Comparison of ENCODE assay signal across 8 cellular contexts in the genomic region with DNA sequence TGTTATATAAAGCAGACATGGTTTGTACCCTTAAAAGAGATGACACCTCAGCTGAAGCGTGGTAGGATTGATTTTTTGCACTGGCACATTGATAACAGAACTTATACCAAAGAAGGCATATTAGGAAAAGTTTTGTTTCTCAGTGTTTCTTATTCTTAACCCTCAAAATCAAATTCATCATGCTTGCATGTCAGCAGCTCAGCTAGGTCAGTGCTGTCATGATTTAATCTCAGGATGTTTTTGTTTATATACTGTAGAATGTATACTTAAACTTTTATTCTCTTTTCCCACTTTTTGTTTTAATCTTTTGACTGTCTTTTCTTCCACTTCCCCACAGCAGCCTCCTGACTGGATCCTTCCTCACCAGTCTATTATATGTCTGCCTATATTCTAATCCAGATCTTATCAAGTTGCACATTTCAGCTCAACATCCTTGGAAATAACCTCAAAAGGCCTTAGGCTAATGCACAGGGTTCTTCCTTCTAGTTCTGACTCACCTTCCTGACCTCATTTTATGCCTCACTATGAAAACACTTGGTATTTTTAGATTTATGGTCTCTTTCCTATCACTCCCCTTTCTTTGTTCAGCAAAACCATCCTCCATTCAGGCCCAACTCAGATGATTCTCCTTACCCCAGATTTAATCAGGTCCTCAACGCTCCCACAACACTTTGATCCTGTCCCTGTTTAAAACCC. TPM values are rescaled to one million over a fixed set of nuclear protein-coding genes. Genes with fewer than 3 reads are reported as not detected.
DNase-seq lines count a peak whose midpoint lies in the region; ATAC-seq and TF ChIP-seq lines count a peak whose summit lies in the region.

No MANE protein-coding gene starts in this region.

- peaks cover 55% of the 10 kb centered on the region for H3K36me3 Mint-ChIP-seq in activated naive CD8-positive, alpha-beta T cell treated with anti-CD3 and anti-CD28 coated beads, Interleukin-2, amount 10 ng/mL, durations not matched to agents 7 days and 5 days

- H3K27ac ChIP-seq in neutrophil: peak overlapping the region; percentile 39

- POLR2A ChIA-PET in activated naive CD8-positive, alpha-beta T cell treated with anti-CD3 and anti-CD28 coated beads, Interleukin-2, amount 10 ng/mL, durations not matched to agents 7 days and 5 days (lab: Charles Lee): no interaction called here

- H3K27me3 ChIP-seq in neutrophil: no peaks in the 10 kb centered on the region

- H3K9me3 Mint-ChIP-seq in activated naive CD8-positive, alpha-beta T cell treated with anti-CD3 and anti-CD28 coated beads, Interleukin-2, amount 10 ng/mL, durations not matched to agents 7 days and 5 days: no peaks in the 10 kb centered on the region

- H3K4me1 Mint-ChIP-seq in activated naive CD8-positive, alpha-beta T cell treated with anti-CD3 and anti-CD28 coated beads, Interleukin-2, amount 10 ng/mL, durations not matched to agents 7 days and 5 days: peaks cover 21% of the 10 kb centered on the region

- H3K4me3 Mint-ChIP-seq in activated naive CD8-positive, alpha-beta T cell treated with anti-CD3 and anti-CD28 coated beads, Interleukin-2, amount 10 ng/mL, durations not matched to agents 7 days and 5 days: no peak overlapping the region

- peaks cover 23 to 24% of the 10 kb centered on the region in 2 experiments for H3K4me1 ChIP-seq in neutrophil (ENCODE audit: control insufficient read depth in 1 of 2, insufficient read depth in 1 of 2, low read depth in 1 of 2, low read length in 1 of 2)

- no peak for TF ChIP-seq CTCF in neutrophil (IDR thresholded peaks at IDR 0.05)

- ATAC-seq in GM18861 (IDR thresholded peaks at IDR 0.05; ENCODE audit: unreplicated experiment) (peak; percentile 49), HG03432 (IDR thresholded peaks at IDR 0.05; ENCODE audit: unreplicated experiment) (peak; percentile 89), GM19397 (IDR thresholded peaks at IDR 0.05; ENCODE audit: unreplicated experiment) (no peak)
- ATAC-seq in activated naive CD8-positive, alpha-beta T cell treated with anti-CD3 and anti-CD28 coated beads, Interleukin-2, amount 10 ng/mL, durations not matched to agents 7 days and 5 days (ENCODE audit: low read depth): peak; percentile 65

- no peak for DNase-seq in activated naive CD8-positive, alpha-beta T cell treated with anti-CD3 and anti-CD28 coated beads, Interleukin-2, amount 10 ng/mL, durations not matched to agents 7 days and 5 days
- DNase-seq in NCI-H510A treated with DMSO at 0.1 percent for 48 hours (lab: John Stamatoyannopoulos, UW) (no peak), NCI-H1436 treated with DMSO at 0.1 percent for 48 hours (lab: John Stamatoyannopoulos, UW) (no peak), pons (ENCODE audit: low spot score) (no peak)

- H3K9me3 ChIP-seq in neutrophil: no peaks in the 10 kb centered on the region

- H3K27me3 Mint-ChIP-seq in activated naive CD8-positive, alpha-beta T cell treated with anti-CD3 and anti-CD28 coated beads, Interleukin-2, amount 10 ng/mL, durations not matched to agents 7 days and 5 days: no peaks in the 10 kb centered on the region

- H3K36me3 ChIP-seq in neutrophil: peaks cover 96% of the 10 kb centered on the region

- H3K27ac Mint-ChIP-seq in activated naive CD8-positive, alpha-beta T cell treated with anti-CD3 and anti-CD28 coated beads, Interleukin-2, amount 10 ng/mL, durations not matched to agents 7 days and 5 days: peak overlapping the region; percentile 51

- H3K4me3 ChIP-seq in neutrophil (ENCODE audit: low read depth in 1 of 2, low read length in 1 of 2): no peak overlapping the region

RNA-seq across cellular contexts. Expression of a gene that starts 7.1 kb away (rescaled TPM):
- total RNA-seq in activated naive CD8-positive, alpha-beta T cell treated with anti-CD3 and anti-CD28 coated beads, Interleukin-2, amount 10 ng/mL, durations not matched to agents 7 days and 5 days: 10 to 100 TPM; 42.1 to 44.2 TPM

RNA-seq across cellular contexts. Expression of a gene that starts 33.4 kb away (rescaled TPM):
- total RNA-seq in activated naive CD8-positive, alpha-beta T cell treated with anti-CD3 and anti-CD28 coated beads, Interleukin-2, amount 10 ng/mL, durations not matched to agents 7 days and 5 days: not detected
